In genomic region chr2:231691251-231691772, GRCh38 we compare ENCODE assay signal across 1 cellular context.
TF ChIP-seq lines count a peak whose summit lies in the region.

No MANE protein-coding gene starts in this region.

TF ChIP-seq in H1, 55 proteins besides CTCF, POLR2A, EP300 and RAD21:
- TF ChIP-seq RBBP5 (IDR thresholded peaks at IDR 0.05; ENCODE audit: borderline replicate concordance, low read depth, low read length) (no peak), POU5F1 (IDR thresholded peaks at IDR 0.05; ENCODE audit: low read depth, low read length) (no peak), CBX8 (IDR thresholded peaks at IDR 0.05; ENCODE audit: borderline replicate concordance, low read depth, low read length) (no peak), TEAD4 (IDR thresholded peaks at IDR 0.05; ENCODE audit: low read depth, low read length) (no peak)
